ENCODE assay signal across 17 cellular contexts in genomic region chr11:79219186-79220045, GRCh38.
DNase-seq lines count a peak whose midpoint lies in the region; FAIRE-seq and TF ChIP-seq lines count a peak whose summit lies in the region.
"Had no signal": no experiment of that assay in that cellular context is flagged by ENCODE, and none has a peak within 500 bp of the region (broad histone marks: within the 10 kb centered on the region; RNA-seq: fewer than 3 reads in every experiment).

No MANE protein-coding gene starts in this region.

- in situ Hi-C loops in HAP-1 (cut with MboI; ENCODE audit: low sequenced_read_pairs): no loop called here

- TF ChIP-seq CTCF in bronchial epithelial cell (IDR thresholded peaks at IDR 0.05; ENCODE audit: insufficient read depth, low read length, severe bottlenecking): no peak

- H3K9me3 ChIP-seq in HAP-1: no peaks in the 10 kb centered on the region

- H3K27me3 ChIP-seq in bronchial epithelial cell (ENCODE audit: control insufficient read depth, insufficient read depth, low read length) (no peaks in the 10 kb centered on the region), HAP-1 (ENCODE audit: low read depth) (no peaks in the 10 kb centered on the region)
- H3K27me3 ChIP-seq: BE2C had no signal

- H3K4me1 ChIP-seq in HAP-1: no peaks in the 10 kb centered on the region
- H3K4me1 ChIP-seq: BE2C had no signal

- H3K36me3 ChIP-seq in bronchial epithelial cell (ENCODE audit: control insufficient read depth, insufficient read depth, low read length) (no peaks in the 10 kb centered on the region), HAP-1 (replicated peaks) (no peaks in the 10 kb centered on the region)
- H3K36me3 ChIP-seq: BE2C had no signal

- DNase-seq in ELF-1 (ENCODE audit: low read depth, low spot score) (peak; percentile 18), MV-4-11 (lab: John Stamatoyannopoulos, UW) (peak; percentile 20), bronchial epithelial cell (ENCODE audit: low read depth) (peak; percentile 64), islet precursor cell (peak; percentile 88), HAP-1 (ENCODE audit: low spot score in 2 of 2) (no peak), HuH-7.5 (ENCODE audit: low spot score) (no peak), GM19239 (ENCODE audit: insufficient read length, low spot score) (no peak), ecto neural progenitor cell (ENCODE audit: low spot score) (no peak)
- DNase-seq: ACHN; BE2C; CD8-positive, alpha-beta memory T cell; DND-41; GF-D8; GOT3; NCI-H1436 treated with DMSO at 0.1 percent for 48 hours; NCI-H2171; NCI-H510A had no signal

- H3K4me3 ChIP-seq in bronchial epithelial cell (ENCODE audit: low read depth, low read length): no peak overlapping the region
- H3K4me3 ChIP-seq in HAP-1: no peak overlapping the region

- FAIRE-seq in bronchial epithelial cell (lab: Jason Lieb, UNC) (peak; percentile 60), GM19239 (lab: Jason Lieb, UNC) (no peak)

Comparison
In these comparisons a context has a peak if more than half of its experiments do, and no peak if none do; other contexts are left out.
1. DNase-seq: peak in ELF-1 (single experiment), MV-4-11 (single experiment), bronchial epithelial cell (single experiment) and islet precursor cell (single experiment); none in HAP-1 (0 of 2), HuH-7.5 (single experiment), GM19239 (single experiment) and ecto neural progenitor cell (single experiment).